Comparison of ENCODE assay signal across 8 cellular contexts in the genomic region with DNA sequence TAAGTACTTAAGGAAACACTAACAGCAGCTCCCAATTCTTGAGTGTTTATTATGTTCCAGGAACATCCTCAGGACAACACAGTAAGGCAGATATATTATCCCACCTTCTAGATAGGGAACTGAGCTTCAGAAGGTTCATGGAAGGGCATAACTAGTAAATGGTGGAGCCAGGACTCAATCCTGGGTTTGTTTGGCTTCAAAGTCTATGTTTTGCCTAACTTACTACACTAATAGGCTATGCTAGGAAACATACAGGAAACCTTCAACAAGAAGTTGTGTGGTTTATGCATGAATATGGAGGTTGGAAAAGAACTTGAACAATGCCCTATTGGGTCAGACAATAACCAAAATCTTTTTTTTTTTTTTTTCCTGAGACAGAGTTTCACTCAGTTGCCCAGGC.
"Had no signal": no experiment of that assay in that cellular context is flagged by ENCODE, and none has a peak within 500 bp of the region (broad histone marks: within the 10 kb centered on the region; RNA-seq: fewer than 3 reads in every experiment).

No MANE protein-coding gene starts in this region.

- H3K36me3 ChIP-seq: HAP-1 had no signal

- H3K27ac ChIP-seq: HL-60 had no signal

- DNase-seq: HFFc6, IMR-90, KG1 had no signal

- H3K4me2 ChIP-seq: GM23338 had no signal

- ATAC-seq: HCT116 had no signal

- H2AFZ ChIP-seq: GM23338 had no signal

- FAIRE-seq: K562 had no signal

- H3K4me3 ChIP-seq: GM23338, HAP-1, K562 had no signal

- H3K4me1 ChIP-seq: HAP-1 had no signal

- H3K9me3 ChIP-seq: HAP-1 had no signal
